8 cellular contexts compared by ENCODE assay signal in genomic region chr15:49421991-49422390, GRCh38. TPM values are rescaled to one million over a fixed set of nuclear protein-coding genes. Genes with fewer than 3 reads are reported as not detected.
A peak's percentile ranks its signal among the peaks of the same experiment; 100 is the strongest.
DNase-seq lines count a peak whose midpoint lies in the region; ATAC-seq and TF ChIP-seq lines count a peak whose summit lies in the region.

No MANE protein-coding gene starts in this region.

- H3K36me3 Mint-ChIP-seq in activated naive CD8-positive, alpha-beta T cell treated with anti-CD3 and anti-CD28 coated beads, Interleukin-2, amount 10 ng/mL, durations not matched to agents 7 days and 5 days, result no peaks in the 10 kb centered on the region

- intact Hi-C loops in left ventricle myocardium superior (cut with micrococcal nuclease), result loop anchor here (5.0 to 10.0 kb wide), 2 partner anchors 187 to 560 kb away; no protein-coding TSS in a partner anchor

- no peak for ATAC-seq in activated naive CD8-positive, alpha-beta T cell treated with anti-CD3 and anti-CD28 coated beads, Interleukin-2, amount 10 ng/mL, durations not matched to agents 7 days and 5 days (ENCODE audit: low read depth)
- ATAC-seq in left ventricle myocardium superior (peak; percentile 71), GM19351 (IDR thresholded peaks at IDR 0.05; ENCODE audit: unreplicated experiment) (no peak)

- CTCF ChIA-PET in HEK293 (lab: Yijun Ruan, JAX), result interaction anchor here (0.6 to 2.7 kb wide), 22 partner anchors 10 to 1067 kb away, joined by 3 to 33 read pairs (median 3); no protein-coding TSS in a partner anchor

- H3K27ac ChIP-seq in HEK293 (ENCODE audit: extremely low read depth, low read depth, low read length), result no peak overlapping the region

- H3K9me3 Mint-ChIP-seq in activated naive CD8-positive, alpha-beta T cell treated with anti-CD3 and anti-CD28 coated beads, Interleukin-2, amount 10 ng/mL, durations not matched to agents 7 days and 5 days, result no peaks in the 10 kb centered on the region

- H3K27ac Mint-ChIP-seq in activated naive CD8-positive, alpha-beta T cell treated with anti-CD3 and anti-CD28 coated beads, Interleukin-2, amount 10 ng/mL, durations not matched to agents 7 days and 5 days, result no peak overlapping the region

- H3K4me3 ChIP-seq in HEK293 (ENCODE audit: low read depth, low read length) (no peak overlapping the region), NT2/D1 (ENCODE audit: insufficient read length, low read depth) (no peak overlapping the region), retinal pigment epithelial cell (ENCODE audit: low read length) (no peak overlapping the region)

- H3K4me1 Mint-ChIP-seq in activated naive CD8-positive, alpha-beta T cell treated with anti-CD3 and anti-CD28 coated beads, Interleukin-2, amount 10 ng/mL, durations not matched to agents 7 days and 5 days, result no peaks in the 10 kb centered on the region

- peak; percentile 21 for DNase-seq in DMS153 treated with DMSO at 0.1 percent for 48 hours (lab: John Stamatoyannopoulos, UW; ENCODE audit: unreplicated experiment)
- DNase-seq in NT2/D1 (ENCODE audit: low read depth, low spot score), result peak; percentile 13
- DNase-seq in activated naive CD8-positive, alpha-beta T cell treated with anti-CD3 and anti-CD28 coated beads, Interleukin-2, amount 10 ng/mL, durations not matched to agents 7 days and 5 days, result peak; percentile 34
- DNase-seq in left ventricle myocardium superior, result peak; percentile 78
- no peak for DNase-seq in retinal pigment epithelial cell (ENCODE audit: low read depth)
- no peak for DNase-seq in ureter (ENCODE audit: low spot score)

- H3K9me3 ChIP-seq in HEK293 (ENCODE audit: control insufficient read depth, insufficient read depth, low read depth, low read length) (no peaks in the 10 kb centered on the region), NT2/D1 (ENCODE audit: insufficient read depth, low read length) (no peaks in the 10 kb centered on the region)

- H3K4me1 ChIP-seq in HEK293 (ENCODE audit: control insufficient read depth, insufficient read depth, low read length), result no peaks in the 10 kb centered on the region
- H3K4me1 ChIP-seq in NT2/D1 (ENCODE audit: insufficient read depth, insufficient read length), result no peaks in the 10 kb centered on the region

- no peaks in the 10 kb centered on the region for H3K36me3 ChIP-seq in HEK293 (ENCODE audit: control insufficient read depth in 2 of 2, insufficient read depth in 1 of 2, low read length in 2 of 2)
- no peaks in the 10 kb centered on the region for H3K36me3 ChIP-seq in NT2/D1 (ENCODE audit: insufficient read depth, insufficient read length, low read length)

- peaks cover under 1% of the 10 kb centered on the region for H3K27me3 Mint-ChIP-seq in activated naive CD8-positive, alpha-beta T cell treated with anti-CD3 and anti-CD28 coated beads, Interleukin-2, amount 10 ng/mL, durations not matched to agents 7 days and 5 days

- no peak for TF ChIP-seq CTCF in HEK293 (tag by site-specific recombination; IDR thresholded peaks at IDR 0.05)
- TF ChIP-seq CTCF in retinal pigment epithelial cell (conservative IDR thresholded peaks at IDR 0.05; ENCODE audit: low read depth, low read length), result peak; percentile 75

- POLR2A ChIA-PET in HEK293 (lab: Yijun Ruan, JAX), result no interaction called here
- POLR2A ChIA-PET in activated naive CD8-positive, alpha-beta T cell treated with anti-CD3 and anti-CD28 coated beads, Interleukin-2, amount 10 ng/mL, durations not matched to agents 7 days and 5 days (lab: Charles Lee), result interaction anchor here (1.2 kb wide), 1 partner anchor 560 kb away, joined by 3 read pairs; no protein-coding TSS in a partner anchor

- no peak overlapping the region for H3K4me3 Mint-ChIP-seq in activated naive CD8-positive, alpha-beta T cell treated with anti-CD3 and anti-CD28 coated beads, Interleukin-2, amount 10 ng/mL, durations not matched to agents 7 days and 5 days

- no peaks in the 10 kb centered on the region for H3K27me3 ChIP-seq in NT2/D1 (ENCODE audit: insufficient read depth, insufficient read length)

- no peak overlapping the region for H3K9ac ChIP-seq in NT2/D1 (ENCODE audit: insufficient read length, low read depth)

TF ChIP-seq in HEK293, 187 proteins besides CTCF, POLR2A, EP300 and RAD21:
- TF ChIP-seq ZNF133 (tag by site-specific recombination; IDR thresholded peaks at IDR 0.05) (no peak), ZNF704 (tag by site-specific recombination; IDR thresholded peaks at IDR 0.05) (no peak), HOXD13 (CRISPR knock-in tag; IDR thresholded peaks at IDR 0.05; ENCODE audit: borderline replicate concordance) (no peak), ZNF473 (tag by site-specific recombination; IDR thresholded peaks at IDR 0.05) (no peak), PRDM1 (tag by site-specific recombination; IDR thresholded peaks at IDR 0.05) (peak; percentile 45; the same call in 1 of the 2 replicates), ZNF391 (tag by site-specific recombination; IDR thresholded peaks at IDR 0.05; ENCODE audit: borderline replicate concordance, low read depth) (no peak), ZNF366 (tag by site-specific recombination; conservative IDR thresholded peaks at IDR 0.05) (peak; percentile 47), ZNF292 (tag by site-specific recombination; IDR thresholded peaks at IDR 0.05; ENCODE audit: borderline replicate concordance, low read depth) (no peak), REPIN1 (tag by site-specific recombination; IDR thresholded peaks at IDR 0.05; ENCODE audit: low read depth) (no peak), ZNF513 (tag by site-specific recombination; IDR thresholded peaks at IDR 0.05) (no peak), ZNF596 (tag by site-specific recombination; IDR thresholded peaks at IDR 0.05) (peak; percentile 88), ZBTB7A (tag by site-specific recombination; IDR thresholded peaks at IDR 0.05; ENCODE audit: low read depth) (no peak), ZBTB20 (tag by site-specific recombination; IDR thresholded peaks at IDR 0.05) (no peak), KLF7 (tag by site-specific recombination; IDR thresholded peaks at IDR 0.05; ENCODE audit: borderline replicate concordance) (no peak), ZSCAN4 (tag by site-specific recombination; IDR thresholded peaks at IDR 0.05) (peak; percentile 75), ZNF654 (tag by site-specific recombination; IDR thresholded peaks at IDR 0.05; ENCODE audit: low read depth) (peak; percentile 72), ZNF2 (tag by site-specific recombination; IDR thresholded peaks at IDR 0.05) (peak; percentile 89)

RNA-seq across cellular contexts. Expression of gene FGF7, which starts 1.1 kb away (rescaled TPM):
- not detected for total RNA-seq in activated naive CD8-positive, alpha-beta T cell treated with anti-CD3 and anti-CD28 coated beads, Interleukin-2, amount 10 ng/mL, durations not matched to agents 7 days and 5 days
- total RNA-seq in left ventricle myocardium superior (34.6 TPM), ureter (48.3 TPM)

Comparison
In these comparisons a context has a peak if more than half of its experiments do, and no peak if none do; other contexts are left out.
1. DNase-seq: peak in DMS153 treated with DMSO at 0.1 percent for 48 hours (single experiment), NT2/D1 (single experiment), activated naive CD8-positive, alpha-beta T cell treated with anti-CD3 and anti-CD28 coated beads, Interleukin-2, amount 10 ng/mL, durations not matched to agents 7 days and 5 days (single experiment) and left ventricle myocardium superior (single experiment); none in retinal pigment epithelial cell (single experiment) and ureter (single experiment).
2. RNA of gene FGF7, which starts 1.1 kb away (total RNA-seq): 48.3 TPM in ureter (single experiment) and 34.6 TPM in left ventricle myocardium superior (single experiment); not detected in activated naive CD8-positive, alpha-beta T cell treated with anti-CD3 and anti-CD28 coated beads, Interleukin-2, amount 10 ng/mL, durations not matched to agents 7 days and 5 days; every median in the first group is over 10 times any median in the second.